7 cellular contexts compared by ENCODE assay signal in the genomic region with DNA sequence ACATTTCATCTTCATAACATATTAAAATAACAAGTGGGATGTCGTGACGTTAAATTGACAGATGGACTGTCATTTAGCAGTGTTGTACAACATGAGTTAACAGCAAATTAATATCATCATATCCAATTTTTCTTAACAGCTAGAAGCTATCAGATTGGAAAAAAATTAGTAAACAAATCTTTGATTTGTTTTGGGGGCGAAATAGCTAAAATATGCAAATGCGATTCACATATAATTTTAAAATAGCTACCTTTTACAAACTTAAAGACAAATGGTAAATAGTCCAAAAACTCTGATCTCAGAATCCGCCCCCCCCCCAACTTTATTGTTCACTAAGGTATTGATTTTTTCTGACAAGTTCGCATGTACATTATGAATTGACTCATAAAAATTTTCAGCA.
"Had no signal": no experiment of that assay in that cellular context is flagged by ENCODE, and none has a peak within 500 bp of the region (broad histone marks: within the 10 kb centered on the region; RNA-seq: fewer than 3 reads in every experiment).

No MANE protein-coding gene starts in this region.

- DNase-seq: GDM1, GF-D8 had no signal

- FAIRE-seq: G401.6, GM12891, GM12892, GM18507, GM19239 had no signal
